In genomic region chr12:93807354-93807753, GRCh38 we compare ENCODE assay signal across 2 cellular contexts.
TF ChIP-seq lines count a peak whose summit lies in the region.

No MANE protein-coding gene starts in this region.

TF ChIP-seq in GM23338, 12 proteins besides CTCF, POLR2A, EP300 and RAD21:
- TF ChIP-seq REST (IDR thresholded peaks at IDR 0.05; ENCODE audit: unreplicated experiment) (peak; percentile 40), POLR2AphosphoS5 (IDR thresholded peaks at IDR 0.05; ENCODE audit: low read depth) (no peak), JUNB (IDR thresholded peaks at IDR 0.05; ENCODE audit: unreplicated experiment) (no peak)
TF ChIP-seq in GM23338: peak in this region for 1.

TF ChIP-seq in HCT116, 20 proteins besides CTCF, POLR2A, EP300 and RAD21:
- peak; percentile 32; the same call in 1 of the 2 replicates for TF ChIP-seq REST (IDR thresholded peaks at IDR 0.05; ENCODE audit: low read depth)
- no peak for TF ChIP-seq CEBPB (IDR thresholded peaks at IDR 0.05; ENCODE audit: low read depth)
